ENCODE assay signal across 8 cellular contexts in genomic region chr19:3606690-3607289, GRCh38. TPM values are rescaled to one million over a fixed set of nuclear protein-coding genes. Genes with fewer than 3 reads are reported as not detected.
DNase-seq lines count a peak whose midpoint lies in the region; ATAC-seq lines count a peak whose summit lies in the region.

Gene TBXA2R (minus strand): TSS chr19:3606875. CDS start chr19:3600634, 6,241 bp downstream.

- peak within 1 kb of the TSS in 1 of 2 donors; percentile 6 for H3K4me3 ChIP-seq in CD4-positive, alpha-beta memory T cell (ENCODE audit: low read length in 2 of 2)
- H3K4me3 ChIP-seq in HUES6 (ENCODE audit: low read depth, low read length) (peak within 1 kb of the TSS; percentile 64), esophagus (ENCODE audit: low read depth in 1 of 2, low read length in 2 of 2) (peak within 1 kb of the TSS; percentile 38 to 43), mucosa of stomach (ENCODE audit: low read length) (no peak within 1 kb of the TSS)

- H3K27ac ChIP-seq in CD4-positive, alpha-beta memory T cell (ENCODE audit: low read depth, low read length): no peak within 1 kb of the TSS
- H3K27ac ChIP-seq in HUES6 (ENCODE audit: low read depth, low read length): no peak within 1 kb of the TSS
- peak within 1 kb of the TSS; percentile 57 to 68 for H3K27ac ChIP-seq in esophagus (ENCODE audit: low read depth in 2 of 2, low read length in 1 of 2)

- H3K4me3 Mint-ChIP-seq in CD4-positive, alpha-beta memory T cell: peak within 1 kb of the TSS in 5 of 8 donors; percentile 29 to 71 (median 36)
- H3K4me3 Mint-ChIP-seq in activated CD8-positive, alpha-beta memory T cell treated with anti-CD3 and anti-CD28 coated beads, Interleukin-2, amount 10 ng/mL, durations not matched to agents 7 days and 5 days: no peak within 1 kb of the TSS

- H3K9ac ChIP-seq in HUES6 (ENCODE audit: low read length) (peak within 1 kb of the TSS; percentile 31), mucosa of stomach (ENCODE audit: low read length) (peak within 1 kb of the TSS; percentile 22)

- H3K4me1 ChIP-seq in CD4-positive, alpha-beta memory T cell (ENCODE audit: insufficient read depth, low read length): peaks cover 26% of the 10 kb centered on the region
- H3K4me1 ChIP-seq in HUES6 (ENCODE audit: control insufficient read depth, insufficient read depth, low read length): peaks cover 8% of the 10 kb centered on the region; the same call in 1 of the 2 replicates
- peaks cover 8 to 10% of the 10 kb centered on the region in 2 donors for H3K4me1 ChIP-seq in esophagus (ENCODE audit: control insufficient read depth in 2 of 2, insufficient read depth in 2 of 2, low read length in 1 of 2)
- peaks cover 27% of the 10 kb centered on the region for H3K4me1 ChIP-seq in mucosa of stomach (ENCODE audit: control insufficient read depth, insufficient read depth, low read length)

- peak; percentile 49 for ATAC-seq in activated CD8-positive, alpha-beta memory T cell treated with anti-CD3 and anti-CD28 coated beads, Interleukin-2, amount 10 ng/mL, durations not matched to agents 7 days and 5 days
- peak; percentile 41 for ATAC-seq in stimulated activated naive CD8-positive, alpha-beta T cell treated with anti-CD3 and anti-CD28 coated beads, Interleukin-15, Interleukin-2, amounts not matched to agents 100 U/mL and 50 U/mL, for 24 hours
- no peak for ATAC-seq in GM19463 (IDR thresholded peaks at IDR 0.05; ENCODE audit: unreplicated experiment)
- no peak for ATAC-seq in GM18858 (IDR thresholded peaks at IDR 0.05; ENCODE audit: unreplicated experiment)

- peaks cover 0 to 15% (median 4%) of the 10 kb centered on the region in 4 donors for H3K4me1 Mint-ChIP-seq in CD4-positive, alpha-beta memory T cell
- H3K4me1 Mint-ChIP-seq in activated CD8-positive, alpha-beta memory T cell treated with anti-CD3 and anti-CD28 coated beads, Interleukin-2, amount 10 ng/mL, durations not matched to agents 7 days and 5 days: peaks cover 8% of the 10 kb centered on the region

- DNase-seq in CD4-positive, alpha-beta memory T cell: peak in 1 of 5 donors; percentile 24
- DNase-seq in activated CD8-positive, alpha-beta memory T cell treated with anti-CD3 and anti-CD28 coated beads, Interleukin-2, amount 10 ng/mL, durations not matched to agents 7 days and 5 days: peak; percentile 61
- peak; percentile 86 for DNase-seq in stimulated activated naive CD8-positive, alpha-beta T cell treated with anti-CD3 and anti-CD28 coated beads, Interleukin-15, Interleukin-2, amounts not matched to agents 100 U/mL and 50 U/mL, for 24 hours

- intact Hi-C loops in CD4-positive, alpha-beta memory T cell (cut with micrococcal nuclease): no loop called here

- H3K36me3 ChIP-seq in CD4-positive, alpha-beta memory T cell (ENCODE audit: insufficient read depth, low read length): no peaks in the 10 kb centered on the region
- H3K36me3 ChIP-seq in HUES6 (ENCODE audit: control insufficient read depth, insufficient read depth, low read length) (peaks cover 20% of the 10 kb centered on the region), esophagus (ENCODE audit: control insufficient read depth in 2 of 2, insufficient read depth in 2 of 2, low read length in 1 of 2) (peaks cover 0 to 12% of the 10 kb centered on the region in 2 donors), mucosa of stomach (ENCODE audit: control insufficient read depth, insufficient read depth, low read length) (no peaks in the 10 kb centered on the region)

- no peaks in the 10 kb centered on the region for H3K9me3 Mint-ChIP-seq in CD4-positive, alpha-beta memory T cell
- no peaks in the 10 kb centered on the region for H3K9me3 Mint-ChIP-seq in activated CD8-positive, alpha-beta memory T cell treated with anti-CD3 and anti-CD28 coated beads, Interleukin-2, amount 10 ng/mL, durations not matched to agents 7 days and 5 days (ENCODE audit: low read depth)

- POLR2A ChIA-PET in CD4-positive, alpha-beta memory T cell (lab: Charles Lee; ENCODE audit: partially characterized antibody): no interaction called here

- 4% methylated on average over 46 of the region's 46 CpGs for WGBS in esophagus, 2 donors

- no peaks in the 10 kb centered on the region for H3K27me3 ChIP-seq in CD4-positive, alpha-beta memory T cell (ENCODE audit: insufficient read depth, low read length)
- H3K27me3 ChIP-seq in HUES6 (ENCODE audit: control insufficient read depth, insufficient read depth, low read length) (peaks cover 13% of the 10 kb centered on the region), esophagus (ENCODE audit: control insufficient read depth in 1 of 2, insufficient read depth in 2 of 2, low read length in 2 of 2) (no peaks in the 10 kb centered on the region), mucosa of stomach (ENCODE audit: control insufficient read depth, insufficient read depth, low read length) (peaks cover 11% of the 10 kb centered on the region)

- no peaks in the 10 kb centered on the region for H3K9me3 ChIP-seq in CD4-positive, alpha-beta memory T cell (ENCODE audit: control insufficient read depth in 1 of 2, low read length in 2 of 2)
- H3K9me3 ChIP-seq in HUES6 (ENCODE audit: control insufficient read depth, insufficient read depth, low read depth, low read length) (no peaks in the 10 kb centered on the region), esophagus (ENCODE audit: control insufficient read depth in 2 of 2, insufficient read depth in 1 of 2, low read depth in 1 of 2, low read length in 1 of 2) (no peaks in the 10 kb centered on the region), mucosa of stomach (ENCODE audit: control insufficient read depth, low read length) (no peaks in the 10 kb centered on the region)

- CTCF ChIA-PET in CD4-positive, alpha-beta memory T cell (lab: Charles Lee; ENCODE audit: partially characterized antibody): interaction anchor here (0.6 kb wide), 1 partner anchor 346 kb away, joined by 4 read pairs; no protein-coding TSS in a partner anchor
- CTCF ChIA-PET in activated CD8-positive, alpha-beta memory T cell treated with anti-CD3 and anti-CD28 coated beads, Interleukin-2, amount 10 ng/mL, durations not matched to agents 7 days and 5 days (lab: Charles Lee): interaction anchor here (2.0 kb wide), 1 partner anchor 21 kb away, joined by 6 read pairs; the partner anchor contains the start of gene GIPC3

- H3K27ac Mint-ChIP-seq in CD4-positive, alpha-beta memory T cell: peak within 1 kb of the TSS in 1 of 7 donors; percentile 70
- H3K27ac Mint-ChIP-seq in activated CD8-positive, alpha-beta memory T cell treated with anti-CD3 and anti-CD28 coated beads, Interleukin-2, amount 10 ng/mL, durations not matched to agents 7 days and 5 days: peak within 1 kb of the TSS; percentile 20

- peaks cover under 1 to 6% of the 10 kb centered on the region in 2 donors for H3K36me3 Mint-ChIP-seq in CD4-positive, alpha-beta memory T cell
- H3K36me3 Mint-ChIP-seq in activated CD8-positive, alpha-beta memory T cell treated with anti-CD3 and anti-CD28 coated beads, Interleukin-2, amount 10 ng/mL, durations not matched to agents 7 days and 5 days: peaks cover 2% of the 10 kb centered on the region

- H3K27me3 Mint-ChIP-seq in CD4-positive, alpha-beta memory T cell: peaks cover 0 to 3% of the 10 kb centered on the region in 2 donors
- H3K27me3 Mint-ChIP-seq in activated CD8-positive, alpha-beta memory T cell treated with anti-CD3 and anti-CD28 coated beads, Interleukin-2, amount 10 ng/mL, durations not matched to agents 7 days and 5 days: no peaks in the 10 kb centered on the region

RNA-seq across cellular contexts. Expression of gene TBXA2R, which starts in this region (rescaled TPM):
- total RNA-seq in CD4-positive, alpha-beta memory T cell: under 1 TPM; 0.64 to 0.70 TPM
- 1 to 10 TPM in 1 of 2 donors, under 1 TPM in 1; 0.35 to 1.1 TPM for polyA plus RNA-seq in CD4-positive, alpha-beta memory T cell
- total RNA-seq in activated CD8-positive, alpha-beta memory T cell treated with anti-CD3 and anti-CD28 coated beads, Interleukin-2, amount 10 ng/mL, durations not matched to agents 7 days and 5 days: under 1 TPM; 0.26 to 0.54 TPM
- under 1 TPM; 0.59 to 0.64 TPM for polyA plus RNA-seq in esophagus

Comparison
In these comparisons a context has a peak if more than half of its experiments do, and no peak if none do; other contexts are left out.
1. Peak in DNase-seq and ATAC-seq in activated CD8-positive, alpha-beta memory T cell treated with anti-CD3 and anti-CD28 coated beads, Interleukin-2, amount 10 ng/mL, durations not matched to agents 7 days and 5 days; RNA of the gene not detected or under 1 TPM.
2. H3K27ac ChIP-seq: peak in esophagus (2 of 2); none in CD4-positive, alpha-beta memory T cell (single experiment) and HUES6 (single experiment).